13 cellular contexts compared by ENCODE assay signal in genomic region chr15:70355275-70355795, GRCh38.
A peak's percentile ranks its signal among the peaks of the same experiment; 100 is the strongest.
DNase-seq lines count a peak whose midpoint lies in the region; ATAC-seq and TF ChIP-seq lines count a peak whose summit lies in the region.
"Had no signal": no experiment of that assay in that cellular context is flagged by ENCODE, and none has a peak within 500 bp of the region (broad histone marks: within the 10 kb centered on the region; RNA-seq: fewer than 3 reads in every experiment).

No MANE protein-coding gene starts in this region.

- TF ChIP-seq CTCF in A673 (conservative IDR thresholded peaks at IDR 0.05; ENCODE audit: low read depth, low read length) (0 out of 2 replicates have a peak, but pooled peaks have one; percentile 17), GM12872 (IDR thresholded peaks at IDR 0.05; ENCODE audit: insufficient read depth, low read depth, low read length) (peak; percentile 45; the same call in 2 of the 3 replicates), RWPE2 (IDR thresholded peaks at IDR 0.05; ENCODE audit: poor library complexity, severe bottlenecking) (no peak), fibroblast of pulmonary artery (IDR thresholded peaks at IDR 0.05; ENCODE audit: low read length, missing control alignments) (peak; percentile 24), testis (IDR thresholded peaks at IDR 0.05) (no peak)

- 91 to 93% methylated on average over 3 to 5 of the region's 5 CpGs for WGBS in testis, 2 donors

- H3K27me3 ChIP-seq in A673 (replicated peaks; ENCODE audit: insufficient read depth, low read depth, low read length, poor library complexity) (no peaks in the 10 kb centered on the region), RWPE2 (ENCODE audit: insufficient read depth, poor library complexity, severe bottlenecking) (no peaks in the 10 kb centered on the region), testis (no peaks in the 10 kb centered on the region)

- no peak for DNase-seq in A673 (ENCODE audit: low spot score)
- DNase-seq in RWPE2 (ENCODE audit: low spot score), result peak; percentile 46
- DNase-seq in fibroblast of pulmonary artery (ENCODE audit: low read depth), result no peak
- DNase-seq in testis, result no peak
- DNase-seq in NCI-H1417 (lab: John Stamatoyannopoulos, UW), result no peak
- DNase-seq in NCI-H2081 treated with DMSO at 0.1 percent for 48 hours (lab: John Stamatoyannopoulos, UW), result no peak
- DNase-seq: activated CD4-positive, alpha-beta T cell treated with anti-CD3 and anti-CD28 coated beads, Interleukin-2, amount 50 U/mL, for 4 hours; activated gamma-delta T cell; caudate nucleus; NCI-H2227 treated with DMSO at 0.1 percent for 48 hours had no signal

- intact Hi-C loops in A673 (cut with micrococcal nuclease; ENCODE audit: unreplicated experiment), result no loop called here
- intact Hi-C loops in testis (cut with DNase I; ENCODE audit: low total_unique reads), result no loop called here

- H3K27ac ChIP-seq in A673 (ENCODE audit: low read depth, low read length, poor library complexity, severe bottlenecking), result no peak overlapping the region
- no peak overlapping the region for H3K27ac ChIP-seq in RWPE2 (ENCODE audit: poor library complexity, severe bottlenecking)
- H3K27ac ChIP-seq in testis, result no peak overlapping the region

- ATAC-seq in RWPE2 (ENCODE audit: low read depth), result no peak
- ATAC-seq in HG03097 (IDR thresholded peaks at IDR 0.05; ENCODE audit: low FRiP score, unreplicated experiment), result no peak
- ATAC-seq: stimulated activated effector memory CD8-positive, alpha-beta T cell treated with anti-CD3 and anti-CD28 coated beads, Interleukin-12 subunit alpha, Interleukin-12 subunit beta, amount 100 ng/mL, for 72 hours had no signal

- POLR2A ChIA-PET in A673 (lab: Charles Lee; ENCODE audit: low non-redundant PET), result no interaction called here

- no peaks in the 10 kb centered on the region for H3K4me1 ChIP-seq in A673 (ENCODE audit: insufficient read depth, low read length, poor library complexity, severe bottlenecking)
- H3K4me1 ChIP-seq in RWPE2 (ENCODE audit: insufficient read depth, poor library complexity, severe bottlenecking), result no peaks in the 10 kb centered on the region
- H3K4me1 ChIP-seq in testis, result no peaks in the 10 kb centered on the region

- H3K4me3 ChIP-seq in A673 (ENCODE audit: low read depth, low read length, poor library complexity, severe bottlenecking) (no peak overlapping the region), RWPE2 (ENCODE audit: severe bottlenecking) (no peak overlapping the region), fibroblast of pulmonary artery (replicated peaks; ENCODE audit: low read depth, low read length) (no peak overlapping the region), testis (no peak overlapping the region)

- CTCF ChIA-PET in A673 (lab: Charles Lee), result no interaction called here

- no peaks in the 10 kb centered on the region for H3K9me3 ChIP-seq in A673 (ENCODE audit: low read depth, low read length, poor library complexity, severe bottlenecking)
- H3K9me3 ChIP-seq in RWPE2 (ENCODE audit: severe bottlenecking), result no peaks in the 10 kb centered on the region
- H3K9me3 ChIP-seq in testis, result no peaks in the 10 kb centered on the region

- H3K36me3 ChIP-seq in A673 (ENCODE audit: insufficient read depth, low read length, poor library complexity, severe bottlenecking), result no peaks in the 10 kb centered on the region
- no peaks in the 10 kb centered on the region for H3K36me3 ChIP-seq in RWPE2 (ENCODE audit: low read depth)
- no peaks in the 10 kb centered on the region for H3K36me3 ChIP-seq in testis (ENCODE audit: low read depth, missing control alignments)

- BruUV-seq in A673 (replicated peaks; lab: Mats Ljungman, UMichigan), result no TSS peak

- no peak for TF ChIP-seq POLR2A in testis (IDR thresholded peaks at IDR 0.05)

Comparison
In these comparisons a context has a peak if more than half of its experiments do, and no peak if none do; other contexts are left out.
1. CTCF ChIP-seq: peak in A673 (single experiment), GM12872 (single experiment) and fibroblast of pulmonary artery (single experiment); none in RWPE2 (single experiment) and testis (0 of 3).